ENCODE assay signal across 8 cellular contexts in genomic region chr11:63986156-63986931, GRCh38. TPM values are rescaled to one million over a fixed set of nuclear protein-coding genes. Genes with fewer than 3 reads are reported as not detected.
DNase-seq lines count a peak whose midpoint lies in the region; ATAC-seq and TF ChIP-seq lines count a peak whose summit lies in the region.

Gene OTUB1 (plus strand): TSS chr11:63986438. CDS start chr11:63986457, 19 bp downstream.

- peak; percentile 66 for DNase-seq in DMS 273 treated with DMSO at 0.1 percent for 48 hours (lab: John Stamatoyannopoulos, UW)
- DNase-seq in KG1 (lab: John Stamatoyannopoulos, UW): peak; percentile 85
- peak; percentile 88 to 95 (median 93) for DNase-seq in Peyer's patch
- DNase-seq in activated T-cell treated with anti-CD3 and anti-CD28 coated beads, Interleukin-2, amount 50 U/mL, for 48 hours: peak; percentile 90 to 91
- DNase-seq in esophagus muscularis mucosa (ENCODE audit: extremely low spot score): peak; percentile 97
- peak; percentile 78 to 83 for DNase-seq in stimulated activated CD8-positive, alpha-beta memory T cell treated with anti-CD3 and anti-CD28 coated beads, Interleukin-7, amount 100 ng/mL, for 4 hours (ENCODE audit: low read depth in 2 of 2)

- H3K27ac ChIP-seq in Peyer's patch: peak within 1 kb of the TSS; percentile 85 to 91 (median 90)
- H3K27ac ChIP-seq in esophagus muscularis mucosa (replicated peaks in 1 of 4): peak within 1 kb of the TSS; percentile 82 to 92 (median 84)
- peak within 1 kb of the TSS; percentile 67 for H3K27ac ChIP-seq in muscle layer of duodenum (ENCODE audit: low read length)

- intact Hi-C loops in esophagus muscularis mucosa (cut with DNase I): no loop called here

- H3K4me3 ChIP-seq in Peyer's patch: peak within 1 kb of the TSS; percentile 94 to 98 (median 98)
- H3K4me3 ChIP-seq in esophagus muscularis mucosa: peak within 1 kb of the TSS; percentile 85 to 99 (median 92)
- H3K4me3 ChIP-seq in muscle layer of duodenum (ENCODE audit: low read depth in 1 of 2, low read length in 2 of 2): peak within 1 kb of the TSS; percentile 93 to 98

- H3K9me3 ChIP-seq in Peyer's patch (no peaks in the 10 kb centered on the region), esophagus muscularis mucosa (no peaks in the 10 kb centered on the region), muscle layer of duodenum (ENCODE audit: control insufficient read depth in 1 of 2, low read length in 2 of 2) (no peaks in the 10 kb centered on the region)

- H3K4me1 ChIP-seq in Peyer's patch: peaks cover 0 to 20% (median 10%) of the 10 kb centered on the region in 4 donors
- H3K4me1 ChIP-seq in esophagus muscularis mucosa: peaks cover 14 to 28% (median 26%) of the 10 kb centered on the region in 4 donors
- H3K4me1 ChIP-seq in muscle layer of duodenum (ENCODE audit: control insufficient read depth in 1 of 2, insufficient read depth in 2 of 2, low read length in 2 of 2): peaks cover 11 to 21% of the 10 kb centered on the region in 2 donors

- 3% methylated on average over 5 of the region's 63 CpGs for WGBS in esophagus muscularis mucosa

- TF ChIP-seq CTCF in Peyer's patch (IDR thresholded peaks at IDR 0.05): peak in 1 of 6 experiments; percentile 9
- TF ChIP-seq CTCF in esophagus muscularis mucosa (IDR thresholded peaks at IDR 0.05): no peak

- H3K36me3 ChIP-seq in Peyer's patch (peaks cover 0 to 30% (median 0%) of the 10 kb centered on the region in 3 donors), esophagus muscularis mucosa (peaks cover 4 to 33% (median 21%) of the 10 kb centered on the region in 4 donors), muscle layer of duodenum (ENCODE audit: control insufficient read depth in 1 of 2, insufficient read depth in 2 of 2, low read length in 2 of 2) (peaks cover 12% of the 10 kb centered on the region in 2 donors)

- no peaks in the 10 kb centered on the region for H3K27me3 ChIP-seq in Peyer's patch
- no peaks in the 10 kb centered on the region for H3K27me3 ChIP-seq in esophagus muscularis mucosa
- no peaks in the 10 kb centered on the region for H3K27me3 ChIP-seq in muscle layer of duodenum (ENCODE audit: low read depth, low read length)

- TF ChIP-seq EP300 in esophagus muscularis mucosa (IDR thresholded peaks at IDR 0.05): no peak

- TF ChIP-seq POLR2A in Peyer's patch (IDR thresholded peaks at IDR 0.05) (peak in 1 of 2 donors; percentile 63), esophagus muscularis mucosa (IDR thresholded peaks at IDR 0.05; ENCODE audit: low read depth) (no peak)

- ATAC-seq in GM21619 (IDR thresholded peaks at IDR 0.05; ENCODE audit: unreplicated experiment): peak; percentile 91

RNA-seq across cellular contexts. Expression of gene OTUB1, which starts in this region (rescaled TPM):
- 100 to 1,000 TPM in 1 of 4 donors, 10 to 100 TPM in 3; 79.2 to 110 (median 95.4) TPM for total RNA-seq in Peyer's patch
- total RNA-seq in esophagus muscularis mucosa: 10 to 100 TPM; 57.7 to 70.5 (median 65.4) TPM

Comparison
In these comparisons a context has a peak if more than half of its experiments do, and no peak if none do; other contexts are left out.
1. Peak in every context shown above with its lines: DNase-seq, ATAC-seq, H3K4me3 ChIP-seq and H3K27ac ChIP-seq.